Comparison of ENCODE assay signal across 18 cellular contexts in genomic region chr4:146508229-146508939, GRCh38.
"Had no signal": no experiment of that assay in that cellular context is flagged by ENCODE, and none has a peak within 500 bp of the region (broad histone marks: within the 10 kb centered on the region; RNA-seq: fewer than 3 reads in every experiment).

No MANE protein-coding gene starts in this region.

- H3K27ac ChIP-seq: foreskin keratinocyte, hepatocyte, neutrophil, right atrium auricular region, tibial artery, upper lobe of left lung, uterus had no signal

- H3K4me2 ChIP-seq: hepatocyte had no signal

- H3K4me1 ChIP-seq: foreskin keratinocyte, right atrium auricular region, tibial artery, upper lobe of left lung, uterus had no signal

- H3K36me3 ChIP-seq: neutrophil, uterus had no signal

- ATAC-seq: foreskin keratinocyte; left colon; left ventricle myocardium superior; mucosa of descending colon; naive thymus-derived CD8-positive, alpha-beta T cell had no signal

- H3K9me3 ChIP-seq: mucosa of descending colon, neutrophil, right atrium auricular region, tibial artery, upper lobe of left lung, uterus had no signal

- H2AFZ ChIP-seq: hepatocyte had no signal

- H3K4me3 ChIP-seq: hepatocyte, lung, mucosa of descending colon, right atrium auricular region, tibial artery, upper lobe of left lung, uterus had no signal

- H3K27me3 ChIP-seq: foreskin keratinocyte, hepatocyte, neutrophil, right atrium auricular region, tibial artery, upper lobe of left lung, uterus had no signal

- FAIRE-seq: colon, small intestine had no signal

- H3K79me2 ChIP-seq: hepatocyte had no signal

- H3K9me3 Mint-ChIP-seq: dendritic cell treated with granulocyte-macrophage colony-stimulating factor and Interleukin-4, amounts not matched to agents 40 ng/mL and 50 ng/mL, for 4 days; naive thymus-derived CD8-positive, alpha-beta T cell had no signal

- H3K4me3 Mint-ChIP-seq: dendritic cell treated with granulocyte-macrophage colony-stimulating factor and Interleukin-4, amounts not matched to agents 40 ng/mL and 50 ng/mL, for 4 days; naive thymus-derived CD8-positive, alpha-beta T cell had no signal

- DNase-seq: erythroblast; foreskin keratinocyte; left colon; left ventricle myocardium superior; mucosa of descending colon; naive thymus-derived CD8-positive, alpha-beta T cell; small intestine; stimulated activated CD4-positive, alpha-beta T cell treated with anti-CD3 and anti-CD28 coated beads, Interleukin-12 subunit alpha, Interleukin-12 subunit beta, amount 100 ng/mL, for 4 hours; stimulated activated naive CD4-positive, alpha-beta T cell treated with Interleukin-2 at 50 U/mL for 16 hours; tibial artery; upper lobe of left lung; uterus had no signal

- H3K27ac Mint-ChIP-seq: dendritic cell treated with granulocyte-macrophage colony-stimulating factor and Interleukin-4, amounts not matched to agents 40 ng/mL and 50 ng/mL, for 4 days; naive thymus-derived CD8-positive, alpha-beta T cell had no signal

- H3K27me3 Mint-ChIP-seq: dendritic cell treated with granulocyte-macrophage colony-stimulating factor and Interleukin-4, amounts not matched to agents 40 ng/mL and 50 ng/mL, for 4 days; naive thymus-derived CD8-positive, alpha-beta T cell had no signal
